1 cellular context compared by ENCODE assay signal in genomic region chr22:19290400-19291217, GRCh38.
TF ChIP-seq lines count a peak whose summit lies in the region.

No MANE protein-coding gene starts in this region.

TF ChIP-seq in GM12878, 131 proteins besides CTCF, POLR2A, EP300 and RAD21 (continued from another document):
- TF ChIP-seq PRDM15 (CRISPR knock-in tag; IDR thresholded peaks at IDR 0.05) (no peak), MEF2A (IDR thresholded peaks at IDR 0.05; ENCODE audit: insufficient read depth, low read depth, low read length) (no peak), BRCA1 (IDR thresholded peaks at IDR 0.05; ENCODE audit: low read depth, low read length) (no peak), HCFC1 (IDR thresholded peaks at IDR 0.05; ENCODE audit: low read length) (no peak), CHD2 (IDR thresholded peaks at IDR 0.05; ENCODE audit: borderline replicate concordance, low read depth, low read length) (no peak), SREBF2 (IDR thresholded peaks at IDR 0.05; ENCODE audit: low read length) (no peak), YBX1 (IDR thresholded peaks at IDR 0.05) (no peak), STAT1 (conservative IDR thresholded peaks at IDR 0.05) (no peak), BCL3 (IDR thresholded peaks at IDR 0.05; ENCODE audit: borderline replicate concordance, insufficient read depth, low read depth, low read length, poor library complexity, severe bottlenecking) (no peak), CREB1 (IDR thresholded peaks at IDR 0.05; ENCODE audit: low read depth) (no peak), ZNF217 (IDR thresholded peaks at IDR 0.05) (no peak), SMAD1 (IDR thresholded peaks at IDR 0.05; ENCODE audit: low read depth, partially characterized antibody) (no peak), HDGF (IDR thresholded peaks at IDR 0.05) (no peak), SMC3 (IDR thresholded peaks at IDR 0.05; ENCODE audit: borderline replicate concordance, low read length) (no peak), ZSCAN29 (IDR thresholded peaks at IDR 0.05) (no peak), CBFB (IDR thresholded peaks at IDR 0.05; ENCODE audit: low read depth) (no peak), POLR2AphosphoS2 (IDR thresholded peaks at IDR 0.05; ENCODE audit: low read depth, low read length) (no peak)
- TF ChIP-seq, protein P1, sequence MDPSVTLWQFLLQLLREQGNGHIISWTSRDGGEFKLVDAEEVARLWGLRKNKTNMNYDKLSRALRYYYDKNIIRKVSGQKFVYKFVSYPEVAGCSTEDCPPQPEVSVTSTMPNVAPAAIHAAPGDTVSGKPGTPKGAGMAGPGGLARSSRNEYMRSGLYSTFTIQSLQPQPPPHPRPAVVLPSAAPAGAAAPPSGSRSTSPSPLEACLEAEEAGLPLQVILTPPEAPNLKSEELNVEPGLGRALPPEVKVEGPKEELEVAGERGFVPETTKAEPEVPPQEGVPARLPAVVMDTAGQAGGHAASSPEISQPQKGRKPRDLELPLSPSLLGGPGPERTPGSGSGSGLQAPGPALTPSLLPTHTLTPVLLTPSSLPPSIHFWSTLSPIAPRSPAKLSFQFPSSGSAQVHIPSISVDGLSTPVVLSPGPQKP (IDR thresholded peaks at IDR 0.05; ENCODE audit: low read depth, low read length): no peak
